In the genomic region with DNA sequence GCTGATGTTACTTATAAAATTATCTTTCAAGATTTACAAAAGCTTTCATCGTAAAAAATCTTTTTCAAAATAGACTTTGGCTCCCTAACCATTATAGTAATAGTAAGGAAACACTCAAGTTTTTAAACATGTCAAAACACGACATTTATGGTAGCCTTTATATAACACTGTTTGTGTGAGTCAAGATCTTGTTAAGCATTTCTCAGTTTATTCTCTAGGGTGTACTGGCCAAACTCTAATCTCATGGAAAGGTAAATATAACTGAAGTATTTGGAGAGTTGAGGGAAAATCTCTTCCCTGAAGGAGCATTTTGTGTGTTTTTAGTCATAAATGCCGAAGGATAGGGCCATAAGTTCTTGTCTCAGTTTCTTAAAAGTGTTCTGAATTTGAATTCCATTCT, we compare ENCODE assay signal across 21 cellular contexts.
"Had no signal": no experiment of that assay in that cellular context is flagged by ENCODE, and none has a peak within 500 bp of the region (broad histone marks: within the 10 kb centered on the region; RNA-seq: fewer than 3 reads in every experiment).

No MANE protein-coding gene starts in this region.

- H2AFZ ChIP-seq: neural progenitor cell had no signal

- ATAC-seq: esophagus mucosa; heart left ventricle; left lobe of liver; natural killer cell; right cardiac atrium; stimulated activated memory B cell treated with anti-CD40 and anti-IgM and Interleukin-4, amounts not matched to agents 10 μg/mL and 1 μg/mL and 100 μg/mL, for 72 hours had no signal

- DNase-seq: effector memory CD4-positive, alpha-beta T cell; heart left ventricle; hypothalamus; kidney glomerular epithelial cell; natural killer cell; nucleus accumbens; ovary; right cardiac atrium; small intestine; stimulated activated CD4-positive, alpha-beta T cell treated with anti-CD3 and anti-CD28 coated beads, Interleukin-12 subunit alpha, Interleukin-12 subunit beta, amount 100 ng/mL, for 4 hours; stimulated activated CD4-positive, alpha-beta T cell treated with anti-CD3 and anti-CD28 coated beads, Interleukin-2, amount 100 ng/mL, for 48 hours; tibial artery; upper lobe of left lung had no signal

- H3K27me3 ChIP-seq: heart left ventricle, neural progenitor cell, ovary, tibial artery, upper lobe of left lung, vagina had no signal

- H3K9ac ChIP-seq: neural progenitor cell had no signal

- H3K4me3 ChIP-seq: heart left ventricle, neural progenitor cell, ovary, tibial artery, upper lobe of left lung, vagina had no signal

- FAIRE-seq: endometrium, frontal cortex, islet of Langerhans, small intestine had no signal

- H3K36me3 ChIP-seq: heart left ventricle, neural progenitor cell, ovary, tibial artery, upper lobe of left lung, vagina had no signal

- H3K4me2 ChIP-seq: neural progenitor cell had no signal

- H3K9me3 ChIP-seq: ovary, tibial artery, upper lobe of left lung, vagina had no signal

- H3K27ac ChIP-seq: heart left ventricle, neural progenitor cell, ovary, tibial artery, upper lobe of left lung, vagina had no signal

- H3K4me1 ChIP-seq: heart left ventricle, neural progenitor cell, tibial artery, upper lobe of left lung, vagina had no signal
